In the genomic region with DNA sequence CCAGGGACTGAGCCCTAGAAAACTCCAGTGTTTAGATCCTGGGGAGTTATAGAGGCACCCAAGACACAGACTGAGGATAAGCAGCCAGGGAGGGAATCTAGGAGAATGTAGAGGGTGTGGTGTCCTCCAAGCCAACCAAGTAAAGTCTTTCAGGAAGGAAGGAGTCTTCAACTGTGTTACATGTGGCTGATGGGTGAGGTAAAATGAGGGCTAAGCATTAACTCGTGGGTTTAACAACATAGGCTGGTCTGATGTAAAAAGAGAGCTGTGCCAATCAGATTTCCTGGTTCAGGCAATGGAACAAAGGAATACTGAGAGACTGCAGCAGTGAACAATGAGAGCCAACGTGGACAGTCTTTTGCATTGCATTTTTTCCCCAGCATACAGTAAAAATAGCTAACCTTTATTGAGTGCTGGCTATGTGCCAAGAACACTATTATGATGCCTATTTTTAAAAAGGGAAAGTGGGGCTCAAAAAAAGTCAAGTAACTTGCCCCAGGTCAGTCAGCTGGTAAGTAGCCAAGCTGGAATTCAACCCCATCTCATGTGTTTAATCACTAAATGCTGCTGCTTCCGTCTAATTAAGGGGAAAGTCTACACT, we compare ENCODE assay signal across 26 cellular contexts.
DNase-seq lines count a peak whose midpoint lies in the region; ATAC-seq and TF ChIP-seq lines count a peak whose summit lies in the region.
"Had no signal": no experiment of that assay in that cellular context is flagged by ENCODE, and none has a peak within 500 bp of the region (broad histone marks: within the 10 kb centered on the region; RNA-seq: fewer than 3 reads in every experiment).

No MANE protein-coding gene starts in this region.

- peak overlapping the region; percentile 39 for H3K4me2 ChIP-seq in DOHH2 (ENCODE audit: low read length)
- H3K4me2 ChIP-seq: KMS-11, neural progenitor cell had no signal

- no peak overlapping the region for H3K27ac ChIP-seq in DOHH2 (ENCODE audit: low read depth, low read length)
- H3K27ac ChIP-seq: ascending aorta, gastrocnemius medialis, KMS-11, neural progenitor cell, RWPE1, vagina had no signal

- 0 out of 2 replicates have a peak overlapping the region, but pooled peaks have one; percentile 11 for H3K4me3 ChIP-seq in DOHH2 (ENCODE audit: low read length)
- H3K4me3 ChIP-seq: ascending aorta, gastrocnemius medialis, GM12878, lung, neural progenitor cell, vagina had no signal

- in situ Hi-C loops in ACHN (cut with HindIII; ENCODE audit: low pct_ligation_motif_present, low pct_unique_long_range_greater_than_20kb, low sequenced_read_pairs): no loop called here

- no peaks in the 10 kb centered on the region for H3K79me2 ChIP-seq in DOHH2 (ENCODE audit: control insufficient read depth, low read length)

- no peak for TF ChIP-seq CTCF in DOHH2 (IDR thresholded peaks at IDR 0.05; ENCODE audit: low read depth, low read length, poor library complexity, severe bottlenecking)

- ATAC-seq in GM18505 (IDR thresholded peaks at IDR 0.05; ENCODE audit: unreplicated experiment) (no peak), GM21619 (IDR thresholded peaks at IDR 0.05; ENCODE audit: unreplicated experiment) (no peak), GM18858 (IDR thresholded peaks at IDR 0.05; ENCODE audit: unreplicated experiment) (no peak)
- ATAC-seq: CD8-positive, alpha-beta T cell; gastrocnemius medialis; GM12878 had no signal

- no peaks in the 10 kb centered on the region for H4K20me1 ChIP-seq in DOHH2 (ENCODE audit: control insufficient read depth, insufficient read depth, low read depth, low read length)

- DNase-seq in ACHN (peak; percentile 10), NCI-H69 (lab: John Stamatoyannopoulos, UW) (peak; percentile 6), fibroblast of peridontal ligament (ENCODE audit: extremely low read depth) (peak; percentile 1)
- DNase-seq: activated CD4-positive, alpha-beta memory T cell treated with anti-CD3 and anti-CD28 coated beads, Interleukin-2, amount 10 ng/mL, durations not matched to agents 7 days and 5 days; activated T-cell treated with anti-CD3 and anti-CD28 coated beads, Interleukin-2, amount 50 U/mL, for 48 hours; CD8-positive, alpha-beta T cell; cerebellar nuclear complex; effector CD4-positive, alpha-beta T cell; gastrocnemius medialis; hypothalamus; MV-4-11; NCI-H2081 treated with DMSO at 0.1 percent for 48 hours; NCI-H526 treated with DMSO at 0.1 percent for 48 hours; stimulated activated CD4-positive, alpha-beta T cell treated with anti-CD3 and anti-CD28 coated beads, Interleukin-1b, Interleukin-23, amount 100 ng/mL, for 48 hours; T1000 had no signal

- H3K4me1 ChIP-seq in DOHH2 (ENCODE audit: control insufficient read depth, low read length): peaks cover 11% of the 10 kb centered on the region
- H3K4me1 ChIP-seq: ascending aorta, gastrocnemius medialis, neural progenitor cell, vagina had no signal

- no peaks in the 10 kb centered on the region for H3K9me3 ChIP-seq in DOHH2 (ENCODE audit: control insufficient read depth, insufficient read depth, low read length)
- H3K9me3 ChIP-seq: gastrocnemius medialis, vagina had no signal

- no peaks in the 10 kb centered on the region for H3K36me3 ChIP-seq in DOHH2 (ENCODE audit: control insufficient read depth, low read length)
- H3K36me3 ChIP-seq: ascending aorta, gastrocnemius medialis, neural progenitor cell, vagina had no signal

- peaks cover 6% of the 10 kb centered on the region for H3K27me3 ChIP-seq in DOHH2 (ENCODE audit: control insufficient read depth, low read length)
- H3K27me3 ChIP-seq: ascending aorta, gastrocnemius medialis, neural progenitor cell, vagina had no signal

- TF ChIP-seq POLR2A in GM18505 (IDR thresholded peaks at IDR 0.05; ENCODE audit: borderline replicate concordance, extremely low read depth, insufficient read depth, insufficient read length): no peak

- no peaks in the 10 kb centered on the region for H3F3A ChIP-seq in DOHH2 (ENCODE audit: control insufficient read depth, insufficient read depth)

- no peaks in the 10 kb centered on the region for H3K9me2 ChIP-seq in DOHH2 (replicated peaks; ENCODE audit: control insufficient read depth, low read length)
